ENCODE assay signal across 9 cellular contexts in genomic region chr7:158816995-158817394, GRCh38. TPM values are rescaled to one million over a fixed set of nuclear protein-coding genes. Genes with fewer than 3 reads are reported as not detected.
DNase-seq lines count a peak whose midpoint lies in the region; ATAC-seq, FAIRE-seq and TF ChIP-seq lines count a peak whose summit lies in the region.
"Had no signal": no experiment of that assay in that cellular context is flagged by ENCODE, and none has a peak within 500 bp of the region (broad histone marks: within the 10 kb centered on the region; RNA-seq: fewer than 3 reads in every experiment).

No MANE protein-coding gene starts in this region.

- H3K4me1 Mint-ChIP-seq in MCF 10A (ENCODE audit: insufficient read depth, unreplicated experiment), result peaks cover 73% of the 10 kb centered on the region

- POLR2A ChIA-PET in HepG2 (lab: Yijun Ruan, JAX), result interaction anchor here (0.9 to 3.1 kb wide), 2 partner anchors 33 to 111 kb away, joined by 3 to 34 read pairs; no protein-coding TSS in a partner anchor
- POLR2A ChIA-PET in MCF 10A (lab: Yijun Ruan, JAX), result interaction anchor here (0.6 to 6.4 kb wide), 10 partner anchors 9 to 206 kb away, joined by 3 to 112 read pairs (median 4); partner anchors contain the start of gene ESYT2

- no peaks in the 10 kb centered on the region for H3K27me3 Mint-ChIP-seq in MCF 10A (ENCODE audit: insufficient read depth, unreplicated experiment)

- CTCF ChIA-PET in HepG2 (lab: Yijun Ruan, JAX; ENCODE audit: low intra/inter-chr PET ratio, low total read pairs), result no interaction called here
- CTCF ChIA-PET in MCF 10A (lab: Yijun Ruan, JAX), result interaction anchor here (0.8 to 2.2 kb wide), 6 partner anchors 10 to 160 kb away, joined by 3 to 10 read pairs (median 5); partner anchors contain the start of gene DYNC2I1

- TF ChIP-seq RAD21 in HepG2 (CRISPR knock-in tag; IDR thresholded peaks at IDR 0.05), result no peak

- DNase-seq in HepG2 (ENCODE audit: low spot score) (no peak), right lobe of liver (no peak), MCF 10A (ENCODE audit: unreplicated experiment) (peak; percentile 58), NCI-H1092 (lab: John Stamatoyannopoulos, UW) (no peak), iPS-NIHi7 (ENCODE audit: extremely low spot score) (no peak), putamen (ENCODE audit: low spot score) (no peak)
- DNase-seq: DMS53 had no signal

- H3K79me2 ChIP-seq in HepG2 (ENCODE audit: insufficient read depth, low read length), result peaks cover 86% of the 10 kb centered on the region

- no peak for ATAC-seq in HepG2
- no peak for ATAC-seq in right lobe of liver
- ATAC-seq in GM21619 (IDR thresholded peaks at IDR 0.05; ENCODE audit: unreplicated experiment), result no peak

- no TSS peak for BruUV-seq in HepG2 (replicated peaks; lab: Mats Ljungman, UMichigan)
- no TSS peak for BruUV-seq in MCF 10A (replicated peaks; lab: Mats Ljungman, UMichigan)

- no peaks in the 10 kb centered on the region for H3K9me3 Mint-ChIP-seq in MCF 10A (ENCODE audit: unreplicated experiment)

- H3K4me3 ChIP-seq in HepG2 (replicated peaks in 1 of 3; ENCODE audit: insufficient read depth in 1 of 3, low read depth in 2 of 3, low read length in 3 of 3) (no peak overlapping the region), right lobe of liver (no peak overlapping the region), mucosa of rectum (ENCODE audit: low read length in 2 of 2) (no peak overlapping the region)

- H3K9ac ChIP-seq in HepG2 (ENCODE audit: insufficient read depth, low read depth, low read length), result no peak overlapping the region
- H3K9ac ChIP-seq in mucosa of rectum (ENCODE audit: low read depth in 1 of 2, low read length in 2 of 2), result peak overlapping the region in 1 of 2 donors; percentile 35

- H3K4me3 Mint-ChIP-seq in MCF 10A (ENCODE audit: unreplicated experiment), result peak overlapping the region; percentile 76

- WGBS in HepG2 (ENCODE audit: low lambda C conversion rate), result 62% methylated on average over 2 of the region's 2 CpGs
- WGBS in right lobe of liver (ENCODE audit: insufficient coverage, low coverage, low lambda C conversion rate, missing lambda C conversion rate), result 75% methylated on average over 2 of the region's 2 CpGs

- peaks cover 20% of the 10 kb centered on the region for H3K36me3 Mint-ChIP-seq in MCF 10A (ENCODE audit: insufficient read depth, unreplicated experiment)

- TF ChIP-seq EP300 in HepG2 (IDR thresholded peaks at IDR 0.05; ENCODE audit: low read depth in 2 of 2, low read length in 2 of 2) (no peak), HepG2 (CRISPR knock-in tag; IDR thresholded peaks at IDR 0.05; ENCODE audit: borderline replicate concordance) (no peak)

- peaks cover 82% of the 10 kb centered on the region for H3K4me1 ChIP-seq in HepG2 (ENCODE audit: insufficient read depth, low read length)
- peaks cover 0 to 15% (median 3%) of the 10 kb centered on the region in 4 donors for H3K4me1 ChIP-seq in right lobe of liver
- peaks cover 59 to 63% of the 10 kb centered on the region in 2 donors for H3K4me1 ChIP-seq in mucosa of rectum (ENCODE audit: control insufficient read depth in 2 of 2, insufficient read depth in 2 of 2, low read length in 2 of 2)

- no peak for FAIRE-seq in HepG2 (lab: Jason Lieb, UNC)

- TF ChIP-seq POLR2A in HepG2 (IDR thresholded peaks at IDR 0.05; ENCODE audit: insufficient read depth in 1 of 2, low read depth in 2 of 2, low read length in 2 of 2), result no peak
- TF ChIP-seq POLR2A in right lobe of liver (IDR thresholded peaks at IDR 0.05), result no peak

- no peak for TF ChIP-seq CTCF in HepG2 (CRISPR knock-in tag; IDR thresholded peaks at IDR 0.05)
- TF ChIP-seq CTCF in right lobe of liver (IDR thresholded peaks at IDR 0.05), result no peak
- no peak for TF ChIP-seq CTCF in MCF 10A (IDR thresholded peaks at IDR 0.05; ENCODE audit: unreplicated experiment)

- H3K36me3 ChIP-seq in HepG2 (replicated peaks in 1 of 2; ENCODE audit: control insufficient read depth in 1 of 2, insufficient read depth in 2 of 2, low read length in 2 of 2) (peaks cover 0 to 5% of the 10 kb centered on the region in 2 experiments; a peak in 2 of 5 replicates), right lobe of liver (no peaks in the 10 kb centered on the region), mucosa of rectum (ENCODE audit: control insufficient read depth in 2 of 2, insufficient read depth in 2 of 2, low read length in 2 of 2) (no peaks in the 10 kb centered on the region)

- H3K4me2 ChIP-seq in HepG2 (ENCODE audit: low read depth, low read length), result no peak overlapping the region

- H4K20me1 ChIP-seq in HepG2 (ENCODE audit: insufficient read depth, low read length), result peaks cover 8% of the 10 kb centered on the region; the same call in 1 of the 2 replicates

- intact Hi-C loops in HepG2 (cut with micrococcal nuclease; ENCODE audit: unreplicated experiment) (loop anchor here (5.0 to 10.0 kb wide), 3 partner anchors 40 to 160 kb away; partner anchors contain the start of genes DYNC2I1 and NCAPG2), right lobe of liver (cut with DNase I) (no loop called here), MCF 10A (cut with micrococcal nuclease) (no loop called here)

- H3K27ac ChIP-seq in HepG2 (ENCODE audit: extremely low read length, insufficient read depth, low read length), result peak overlapping the region; percentile 96
- H3K27ac ChIP-seq in right lobe of liver, result no peak overlapping the region
- peak overlapping the region; percentile 92 to 95 for H3K27ac ChIP-seq in mucosa of rectum (ENCODE audit: low read depth in 2 of 2, low read length in 2 of 2)

- H3K27ac Mint-ChIP-seq in MCF 10A (ENCODE audit: low read depth, unreplicated experiment), result peak overlapping the region; percentile 99

- H3K9me3 ChIP-seq in HepG2 (ENCODE audit: low read length) (no peaks in the 10 kb centered on the region), right lobe of liver (no peaks in the 10 kb centered on the region), mucosa of rectum (ENCODE audit: control insufficient read depth in 2 of 2, low read length in 2 of 2) (no peaks in the 10 kb centered on the region)

- H2AFZ ChIP-seq in HepG2 (ENCODE audit: low read length), result no peak overlapping the region

- no peaks in the 10 kb centered on the region for H3K27me3 ChIP-seq in HepG2 (ENCODE audit: control insufficient read depth in 1 of 2, insufficient read depth in 2 of 2, low read length in 2 of 2)
- H3K27me3 ChIP-seq in right lobe of liver, result no peaks in the 10 kb centered on the region
- no peaks in the 10 kb centered on the region for H3K27me3 ChIP-seq in mucosa of rectum (ENCODE audit: control insufficient read depth in 2 of 2, insufficient read depth in 2 of 2, low read length in 2 of 2)

- in situ Hi-C loops in HepG2 (cut with HindIII; ENCODE audit: extremely low pct_ligation_motif_present, low pct_unique_long_range_greater_than_20kb), result no loop called here

RNA-seq across cellular contexts. Expression of gene ESYT2, which starts 12.3 kb away (rescaled TPM):
- total RNA-seq in HepG2 (2016; rRNA removed; fragmentation: Illumina TruSeq; extraction: Trizol) (26.0 and 37.3 TPM in 2 replicates), right lobe of liver (10 to 100 TPM; 19.7 to 28.7 (median 24.2) TPM), MCF 10A (2022) (74.1 and 78.6 TPM in 2 replicates)
- total RNA-seq in HepG2 (2016; cell fraction: cytosol; rRNA removed; fragmentation: Illumina TruSeq; extraction: Trizol; ENCODE audit: low read depth), result 23.2 and 25.4 TPM in 2 replicates
- 23.4 and 37.6 TPM in 2 replicates for total RNA-seq in HepG2 (2016; cell fraction: insoluble cytoplasmic fraction; rRNA removed; fragmentation: Illumina TruSeq; extraction: Trizol)
- total RNA-seq in HepG2 (2016; cell fraction: membrane; rRNA removed; fragmentation: Illumina TruSeq; extraction: Trizol), result 25.1 and 27.8 TPM in 2 replicates
- total RNA-seq in HepG2 (2016; cell fraction: nucleus; rRNA removed; fragmentation: Illumina TruSeq; extraction: Trizol), result 30.5 and 36.8 TPM in 2 replicates
- 28.5 and 29.6 TPM in 2 replicates for polyA plus RNA-seq in HepG2 (2011; rRNA removed)
- polyA plus RNA-seq in HepG2 (2011; cell fraction: cytosol; rRNA removed), result 21.0 and 24.9 TPM in 2 replicates
- polyA plus RNA-seq in HepG2 (2011; cell fraction: nucleus; rRNA removed), result 30.7 and 35.6 TPM in 2 replicates
- 24.9 and 27.0 TPM in 2 replicates for polyA plus RNA-seq in HepG2 (2012)
- 6.2 and 6.5 TPM in 2 replicates for polyA plus RNA-seq in HepG2 (2016; cell fraction: cytosol; fragmentation: Illumina TruSeq; extraction: Trizol; ENCODE audit: low read depth)
- 18.2 and 18.4 TPM in 2 replicates for polyA plus RNA-seq in HepG2 (2016; cell fraction: insoluble cytoplasmic fraction; fragmentation: Illumina TruSeq; extraction: Trizol; ENCODE audit: low read depth)
- 12.5 and 13.5 TPM in 2 replicates for polyA plus RNA-seq in HepG2 (2016; cell fraction: membrane; fragmentation: Illumina TruSeq; extraction: Trizol; ENCODE audit: low read depth)
- polyA plus RNA-seq in HepG2 (2016; cell fraction: nucleus; fragmentation: Illumina TruSeq; extraction: Trizol; ENCODE audit: insufficient read depth, low read depth), result 36.5 and 39.4 TPM in 2 replicates
- polyA minus RNA-seq in HepG2 (2011; rRNA and poly(A)+ RNA removed; ENCODE audit: low replicate concordance), result 37.9 and 66.1 TPM in 2 replicates
- polyA minus RNA-seq in HepG2 (2011; cell fraction: cytosol; rRNA and poly(A)+ RNA removed), result 35.0 and 40.6 TPM in 2 replicates
- 30.6 and 37.2 TPM in 2 replicates for polyA minus RNA-seq in HepG2 (2011; cell fraction: nucleus; rRNA and poly(A)+ RNA removed)

RNA-seq across cellular contexts. Expression of gene DYNC2I1, which starts 39.4 kb away (rescaled TPM):
- total RNA-seq in HepG2 (2016; rRNA removed; fragmentation: Illumina TruSeq; extraction: Trizol), result 3.4 and 4.9 TPM in 2 replicates
- 11.3 and 18.9 TPM in 2 replicates for total RNA-seq in HepG2 (2016; cell fraction: cytosol; rRNA removed; fragmentation: Illumina TruSeq; extraction: Trizol; ENCODE audit: low read depth)
- total RNA-seq in HepG2 (2016; cell fraction: insoluble cytoplasmic fraction; rRNA removed; fragmentation: Illumina TruSeq; extraction: Trizol), result 3.1 and 3.9 TPM in 2 replicates
- total RNA-seq in HepG2 (2016; cell fraction: membrane; rRNA removed; fragmentation: Illumina TruSeq; extraction: Trizol), result 4.8 and 9.2 TPM in 2 replicates
- 3.6 and 5.0 TPM in 2 replicates for total RNA-seq in HepG2 (2016; cell fraction: nucleus; rRNA removed; fragmentation: Illumina TruSeq; extraction: Trizol)
- 8.6 and 9.1 TPM in 2 replicates for polyA plus RNA-seq in HepG2 (2011; rRNA removed)
- 5.3 and 9.7 TPM in 2 replicates for polyA plus RNA-seq in HepG2 (2011; cell fraction: cytosol; rRNA removed)
- 24.5 and 26.0 TPM in 2 replicates for polyA plus RNA-seq in HepG2 (2011; cell fraction: nucleus; rRNA removed)
- polyA plus RNA-seq in HepG2 (2012), result 4.3 and 5.5 TPM in 2 replicates
- polyA plus RNA-seq in HepG2 (2016; cell fraction: cytosol; fragmentation: Illumina TruSeq; extraction: Trizol; ENCODE audit: low read depth), result 0.75 and 0.90 TPM in 2 replicates
- 3.5 and 4.2 TPM in 2 replicates for polyA plus RNA-seq in HepG2 (2016; cell fraction: insoluble cytoplasmic fraction; fragmentation: Illumina TruSeq; extraction: Trizol; ENCODE audit: low read depth)
- polyA plus RNA-seq in HepG2 (2016; cell fraction: membrane; fragmentation: Illumina TruSeq; extraction: Trizol; ENCODE audit: low read depth), result 0.78 and 0.89 TPM in 2 replicates
- 9.9 and 10.3 TPM in 2 replicates for polyA plus RNA-seq in HepG2 (2016; cell fraction: nucleus; fragmentation: Illumina TruSeq; extraction: Trizol; ENCODE audit: insufficient read depth, low read depth)
- polyA minus RNA-seq in HepG2 (2011; rRNA and poly(A)+ RNA removed; ENCODE audit: low replicate concordance), result 3.9 and 5.9 TPM in 2 replicates
- 1.9 and 2.6 TPM in 2 replicates for polyA minus RNA-seq in HepG2 (2011; cell fraction: cytosol; rRNA and poly(A)+ RNA removed)
- polyA minus RNA-seq in HepG2 (2011; cell fraction: nucleus; rRNA and poly(A)+ RNA removed), result 8.8 and 11.6 TPM in 2 replicates
- total RNA-seq in right lobe of liver, result 1 to 10 TPM; 3.5 to 6.6 (median 4.6) TPM
- 14.4 and 16.5 TPM in 2 replicates for total RNA-seq in MCF 10A (2022)

Comparison
In these comparisons a context has a peak if more than half of its experiments do, and no peak if none do; other contexts are left out.
1. H3K27ac ChIP-seq: peak in HepG2 (single experiment) and mucosa of rectum (2 of 2); none in right lobe of liver (0 of 3).